9 cellular contexts compared by ENCODE assay signal in genomic region chr12:57898308-57898970, GRCh38. TPM values are rescaled to one million over a fixed set of nuclear protein-coding genes. Genes with fewer than 3 reads are reported as not detected.
DNase-seq lines count a peak whose midpoint lies in the region; ATAC-seq, FAIRE-seq and TF ChIP-seq lines count a peak whose summit lies in the region.
"Had no signal": no experiment of that assay in that cellular context is flagged by ENCODE, and none has a peak within 500 bp of the region (broad histone marks: within the 10 kb centered on the region; RNA-seq: fewer than 3 reads in every experiment).

No MANE protein-coding gene starts in this region.

- DNase-seq in DMS 273 (lab: John Stamatoyannopoulos, UW; ENCODE audit: unreplicated experiment) (peak; percentile 54), DMS 273 treated with DMSO at 0.1 percent for 48 hours (lab: John Stamatoyannopoulos, UW) (no peak), T-helper 17 cell (no peak), lower lobe of right lung (no peak), left lobe of liver (ENCODE audit: low spot score) (no peak), H54 (ENCODE audit: insufficient read length, low spot score) (no peak)
- no peak for DNase-seq in activated CD8-positive, alpha-beta memory T cell treated with anti-CD3 and anti-CD28 coated beads, Interleukin-2, amount 50 U/mL, for 4 hours

- no peaks in the 10 kb centered on the region for H3K27me3 ChIP-seq in lower lobe of right lung (ENCODE audit: low read depth)

- intact Hi-C loops in lower lobe of right lung (cut with DNase I), result loop anchor here (10.0 kb wide), 1 partner anchor 64 kb away; no protein-coding TSS in a partner anchor

- H3K36me3 ChIP-seq in lower lobe of right lung, result no peaks in the 10 kb centered on the region

- H3K4me1 Mint-ChIP-seq in T-helper 17 cell, result peaks cover 51% of the 10 kb centered on the region

- no peaks in the 10 kb centered on the region for H3K27me3 Mint-ChIP-seq in T-helper 17 cell

- H3K27ac Mint-ChIP-seq in T-helper 17 cell, result peak overlapping the region; percentile 100

- no peak for TF ChIP-seq CTCF in lower lobe of right lung (IDR thresholded peaks at IDR 0.05)

- ATAC-seq in HG02885 (IDR thresholded peaks at IDR 0.05; ENCODE audit: poor library complexity, unreplicated experiment) (peak; percentile 31), T-helper 17 cell (no peak), lower lobe of right lung (no peak), left lobe of liver (no peak)

- peak overlapping the region; percentile 83 for H3K4me3 Mint-ChIP-seq in T-helper 17 cell

- H3K9me3 ChIP-seq in T-helper 17 cell (ENCODE audit: control insufficient read depth, low read length, poor library complexity, severe bottlenecking), result no peaks in the 10 kb centered on the region
- H3K9me3 ChIP-seq in lower lobe of right lung, result no peaks in the 10 kb centered on the region

- FAIRE-seq in H54 (lab: Jason Lieb, UNC), result no peak

- H3K36me3 Mint-ChIP-seq in T-helper 17 cell (ENCODE audit: low read depth), result no peaks in the 10 kb centered on the region

- peaks cover 70% of the 10 kb centered on the region for H3K4me1 ChIP-seq in lower lobe of right lung

- no peak for TF ChIP-seq POLR2A in H54 (IDR thresholded peaks at IDR 0.05; ENCODE audit: low read depth, low read length)

- H3K4me3 ChIP-seq in lower lobe of right lung, result no peak overlapping the region

- peak overlapping the region; percentile 98 for H3K27ac ChIP-seq in lower lobe of right lung
- H3K27ac ChIP-seq: 22Rv1 had no signal

RNA-seq across cellular contexts. Expression of gene ATP23, which starts 42.9 kb away (rescaled TPM):
- total RNA-seq in T-helper 17 cell (1 to 10 TPM; 4.3 to 6.4 TPM), lower lobe of right lung (5.4 TPM), left lobe of liver (4.0 TPM)

RNA-seq across cellular contexts. Expression of gene CTDSP2, which starts 51.9 kb away (rescaled TPM):
- total RNA-seq in T-helper 17 cell, result 100 to 1,000 TPM; 114 to 132 TPM
- total RNA-seq in lower lobe of right lung, result 220 TPM
- 86.3 TPM for total RNA-seq in left lobe of liver
